In the genomic region with DNA sequence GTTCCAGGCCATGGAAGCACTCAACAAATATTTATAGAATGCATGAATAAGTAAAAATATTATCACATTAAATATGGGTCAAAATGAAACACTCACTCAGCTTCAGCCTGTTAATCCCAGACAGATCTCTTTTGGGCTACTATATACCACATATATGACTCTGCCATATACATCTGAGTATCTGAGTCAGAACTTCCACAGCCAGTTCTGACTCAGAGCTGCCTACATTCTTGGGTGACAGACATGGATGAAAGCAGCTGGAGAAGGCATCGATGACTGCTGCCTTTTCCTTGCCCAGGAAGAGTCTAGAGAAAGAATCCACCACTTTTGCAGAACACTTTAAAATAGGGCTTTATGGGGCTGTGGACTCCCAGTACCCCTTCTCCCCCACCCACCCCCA, we compare ENCODE assay signal across 16 cellular contexts. TPM values are rescaled to one million over a fixed set of nuclear protein-coding genes. Genes with fewer than 3 reads are reported as not detected.
DNase-seq lines count a peak whose midpoint lies in the region; ATAC-seq and TF ChIP-seq lines count a peak whose summit lies in the region.
"Had no signal": no experiment of that assay in that cellular context is flagged by ENCODE, and none has a peak within 500 bp of the region (broad histone marks: within the 10 kb centered on the region; RNA-seq: fewer than 3 reads in every experiment).

No MANE protein-coding gene starts in this region.

- no peak for TF ChIP-seq CTCF in body of pancreas (IDR thresholded peaks at IDR 0.05)

- H3K36me3 ChIP-seq in MG63, result no peaks in the 10 kb centered on the region
- no peaks in the 10 kb centered on the region for H3K36me3 ChIP-seq in body of pancreas (replicated peaks in 1 of 2; ENCODE audit: insufficient read depth in 1 of 2, low read depth in 2 of 2)
- H3K36me3 ChIP-seq: brain microvascular endothelial cell had no signal

- H3K4me1 ChIP-seq in body of pancreas, result no peaks in the 10 kb centered on the region

- DNase-seq in stimulated activated CD4-positive, alpha-beta T cell treated with anti-CD3 and anti-CD28 coated beads, Interleukin-15, amount 100 ng/mL, for 24 hours, result peak; percentile 40
- no peak for DNase-seq in stimulated activated CD4-positive, alpha-beta T cell treated with anti-CD3 and anti-CD28 coated beads, Interleukin-12 subunit alpha, Interleukin-12 subunit beta, amount 100 ng/mL, for 4 hours
- DNase-seq in MG63 (peak; percentile 26), body of pancreas (no peak)
- no peak for DNase-seq in stimulated activated naive CD8-positive, alpha-beta T cell treated with anti-CD3 and anti-CD28 coated beads, Interleukin-15, Interleukin-2, amounts not matched to agents 100 U/mL and 50 U/mL, for 24 hours
- DNase-seq: cortex of kidney, SHP77 treated with DMSO at 0.1 percent for 48 hours had no signal

- no peak for TF ChIP-seq POLR2A in body of pancreas (IDR thresholded peaks at IDR 0.05)

- H3K27me3 ChIP-seq in MG63, result no peaks in the 10 kb centered on the region
- no peaks in the 10 kb centered on the region for H3K27me3 ChIP-seq in body of pancreas
- H3K27me3 ChIP-seq: brain microvascular endothelial cell had no signal

- H3K4me3 ChIP-seq in MG63 (no peak overlapping the region), body of pancreas (no peak overlapping the region)
- H3K4me3 ChIP-seq: hepatocyte had no signal

- 83 to 93% methylated on average over 1 of the region's 1 CpG for WGBS in body of pancreas, 2 donors

- intact Hi-C loops in body of pancreas (cut with DNase I), result no loop called here

- H3K9me3 ChIP-seq in MG63, result no peaks in the 10 kb centered on the region
- H3K9me3 ChIP-seq in body of pancreas, result no peaks in the 10 kb centered on the region

- ATAC-seq in esophagus mucosa (peak; percentile 35), GM19023 (IDR thresholded peaks at IDR 0.05; ENCODE audit: unreplicated experiment) (no peak), HG02884 (IDR thresholded peaks at IDR 0.05; ENCODE audit: unreplicated experiment) (no peak), body of pancreas (no peak)
- peak; percentile 80 for ATAC-seq in stimulated activated naive CD8-positive, alpha-beta T cell treated with anti-CD3 and anti-CD28 coated beads, Interleukin-15, Interleukin-2, amounts not matched to agents 100 U/mL and 50 U/mL, for 24 hours

- no peak overlapping the region for H3K27ac ChIP-seq in body of pancreas
- H3K27ac ChIP-seq: brain microvascular endothelial cell, hepatocyte had no signal

RNA-seq across cellular contexts. Expression of a gene that starts 11.5 kb away (rescaled TPM):
- total RNA-seq in MG63 (2014; rRNA removed; shearing (Covaris generic); ENCODE audit: low replicate concordance), result not detected in 2 replicates
- total RNA-seq in esophagus mucosa, result not detected
- total RNA-seq in body of pancreas, result not detected
- total RNA-seq: hepatocyte, omental fat pad, right cardiac atrium, subcutaneous adipose tissue, ureter had no signal

Comparison
In these comparisons a context has a peak if more than half of its experiments do, and no peak if none do; other contexts are left out.
1. DNase-seq: peak in stimulated activated CD4-positive, alpha-beta T cell treated with anti-CD3 and anti-CD28 coated beads, Interleukin-15, amount 100 ng/mL, for 24 hours (single experiment) and MG63 (single experiment); none in stimulated activated CD4-positive, alpha-beta T cell treated with anti-CD3 and anti-CD28 coated beads, Interleukin-12 subunit alpha, Interleukin-12 subunit beta, amount 100 ng/mL, for 4 hours (single experiment), stimulated activated naive CD8-positive, alpha-beta T cell treated with anti-CD3 and anti-CD28 coated beads, Interleukin-15, Interleukin-2, amounts not matched to agents 100 U/mL and 50 U/mL, for 24 hours (single experiment) and body of pancreas (0 of 4).
2. ATAC-seq: peak in esophagus mucosa (single experiment) and stimulated activated naive CD8-positive, alpha-beta T cell treated with anti-CD3 and anti-CD28 coated beads, Interleukin-15, Interleukin-2, amounts not matched to agents 100 U/mL and 50 U/mL, for 24 hours (single experiment); none in GM19023 (single experiment), HG02884 (single experiment) and body of pancreas (single experiment).